22 cellular contexts compared by ENCODE assay signal in genomic region chr4:175418511-175418910, GRCh38.
"Had no signal": no experiment of that assay in that cellular context is flagged by ENCODE, and none has a peak within 500 bp of the region (broad histone marks: within the 10 kb centered on the region; RNA-seq: fewer than 3 reads in every experiment).

No MANE protein-coding gene starts in this region.

- H3K9me3 ChIP-seq: breast epithelium, gastrocnemius medialis, vagina had no signal

- H3K4me3 Mint-ChIP-seq: activated B cell treated with CpG ODN at 0.5 μM for 24 hours; activated CD4-positive, alpha-beta T cell treated with anti-CD3 and anti-CD28 coated beads, Interleukin-2, amount 10 ng/mL, durations not matched to agents 7 days and 5 days; activated naive CD8-positive, alpha-beta T cell treated with anti-CD3 and anti-CD28 coated beads for 36 hours; effector memory CD8-positive, alpha-beta T cell; naive thymus-derived CD8-positive, alpha-beta T cell had no signal

- H3K36me3 ChIP-seq: breast epithelium, gastrocnemius medialis, heart left ventricle, transverse colon, vagina had no signal

- H3K4me1 ChIP-seq: breast epithelium, gastrocnemius medialis, heart left ventricle, transverse colon, vagina had no signal

- H3K27ac Mint-ChIP-seq: activated B cell treated with CpG ODN at 0.5 μM for 24 hours; activated CD4-positive, alpha-beta T cell treated with anti-CD3 and anti-CD28 coated beads, Interleukin-2, amount 10 ng/mL, durations not matched to agents 7 days and 5 days; activated naive CD8-positive, alpha-beta T cell treated with anti-CD3 and anti-CD28 coated beads for 36 hours; effector memory CD8-positive, alpha-beta T cell; naive thymus-derived CD8-positive, alpha-beta T cell had no signal

- DNase-seq: activated B cell treated with CpG ODN at 0.5 μM for 24 hours; activated CD4-positive, alpha-beta T cell treated with anti-CD3 and anti-CD28 coated beads, Interleukin-2, amount 10 ng/mL, durations not matched to agents 7 days and 5 days; activated CD8-positive, alpha-beta memory T cell treated with anti-CD3 and anti-CD28 coated beads for 24 hours; activated gamma-delta T cell treated with Interleukin-2 at 50 U/mL for 16 hours; activated naive CD8-positive, alpha-beta T cell treated with anti-CD3 and anti-CD28 coated beads for 36 hours; amygdala; dermis blood vessel endothelial cell; effector memory CD8-positive, alpha-beta T cell; gastrocnemius medialis; heart left ventricle; mucosa of descending colon; naive thymus-derived CD8-positive, alpha-beta T cell; posterior cingulate gyrus; retina; stimulated activated CD4-positive, alpha-beta T cell treated with anti-CD3 and anti-CD28 coated beads, Interleukin-15, amount 100 ng/mL, for 24 hours; stimulated activated CD4-positive, alpha-beta T cell treated with anti-CD3 and anti-CD28 coated beads, Interleukin-4, amount 100 ng/mL, for 1 hour; stimulated activated naive CD4-positive, alpha-beta T cell; substantia nigra; T-helper 2 cell; transverse colon had no signal

- H3K4me3 ChIP-seq: breast epithelium, gastrocnemius medialis, heart left ventricle, mucosa of descending colon, transverse colon, vagina had no signal

- H3K27me3 Mint-ChIP-seq: activated B cell treated with CpG ODN at 0.5 μM for 24 hours; activated CD4-positive, alpha-beta T cell treated with anti-CD3 and anti-CD28 coated beads, Interleukin-2, amount 10 ng/mL, durations not matched to agents 7 days and 5 days; activated naive CD8-positive, alpha-beta T cell treated with anti-CD3 and anti-CD28 coated beads for 36 hours; effector memory CD8-positive, alpha-beta T cell; naive thymus-derived CD8-positive, alpha-beta T cell had no signal

- H3K27me3 ChIP-seq: breast epithelium, gastrocnemius medialis, heart left ventricle, transverse colon, vagina had no signal

- H3K4me1 Mint-ChIP-seq: activated B cell treated with CpG ODN at 0.5 μM for 24 hours; activated CD4-positive, alpha-beta T cell treated with anti-CD3 and anti-CD28 coated beads, Interleukin-2, amount 10 ng/mL, durations not matched to agents 7 days and 5 days; activated naive CD8-positive, alpha-beta T cell treated with anti-CD3 and anti-CD28 coated beads for 36 hours; naive thymus-derived CD8-positive, alpha-beta T cell had no signal

- H3K27ac ChIP-seq: breast epithelium, gastrocnemius medialis, heart left ventricle, transverse colon, vagina had no signal

- H3K36me3 Mint-ChIP-seq: activated naive CD8-positive, alpha-beta T cell treated with anti-CD3 and anti-CD28 coated beads for 36 hours had no signal
